In genomic region chr9:114423181-114423580, GRCh38 we compare ENCODE assay signal across 23 cellular contexts.
"Had no signal": no experiment of that assay in that cellular context is flagged by ENCODE, and none has a peak within 500 bp of the region (broad histone marks: within the 10 kb centered on the region; RNA-seq: fewer than 3 reads in every experiment).

No MANE protein-coding gene starts in this region.

- H3K4me2 ChIP-seq: smooth muscle cell had no signal

- H3K4me3 Mint-ChIP-seq: memory B cell; mesothelial cell of epicardium; naive B cell; natural killer cell treated with Interleukin-12 subunit alpha and Interleukin-12 subunit beta and Interleukin-15 and Interleukin-18, amount 100 ng/mL, for 72 hours; neural crest cell; stimulated activated effector memory CD8-positive, alpha-beta T cell treated with anti-CD3 and anti-CD28 coated beads, Interleukin-12 subunit alpha, Interleukin-12 subunit beta, amount 100 ng/mL, for 72 hours had no signal

- H3K36me3 ChIP-seq: right lobe of liver, thyroid gland had no signal

- H3K27ac ChIP-seq: coronary artery, parathyroid adenoma, right lobe of liver, stomach, thyroid gland had no signal

- H3K9me3 Mint-ChIP-seq: memory B cell; mesothelial cell of epicardium; natural killer cell treated with Interleukin-12 subunit alpha and Interleukin-12 subunit beta and Interleukin-15 and Interleukin-18, amount 100 ng/mL, for 72 hours; neural crest cell; stimulated activated effector memory CD8-positive, alpha-beta T cell treated with anti-CD3 and anti-CD28 coated beads, Interleukin-12 subunit alpha, Interleukin-12 subunit beta, amount 100 ng/mL, for 72 hours had no signal

- ATAC-seq: left ventricle myocardium superior; mucosa of descending colon; natural killer cell treated with Interleukin-12 subunit alpha and Interleukin-12 subunit beta and Interleukin-15 and Interleukin-18, amount 100 ng/mL, for 72 hours; right lobe of liver; stimulated activated effector memory CD8-positive, alpha-beta T cell treated with anti-CD3 and anti-CD28 coated beads, Interleukin-12 subunit alpha, Interleukin-12 subunit beta, amount 100 ng/mL, for 72 hours had no signal

- H3K36me3 Mint-ChIP-seq: naive B cell; natural killer cell treated with Interleukin-12 subunit alpha and Interleukin-12 subunit beta and Interleukin-15 and Interleukin-18, amount 100 ng/mL, for 72 hours had no signal

- H3K27me3 ChIP-seq: right lobe of liver, stomach, thyroid gland had no signal

- H3K4me1 Mint-ChIP-seq: memory B cell, mesothelial cell of epicardium, naive B cell, neural crest cell had no signal

- H3K9me3 ChIP-seq: mucosa of descending colon, right lobe of liver, stomach, thyroid gland had no signal

- H3K27me3 Mint-ChIP-seq: memory B cell; natural killer cell treated with Interleukin-12 subunit alpha and Interleukin-12 subunit beta and Interleukin-15 and Interleukin-18, amount 100 ng/mL, for 72 hours; progenitor cell of endocrine pancreas had no signal

- H2AFZ ChIP-seq: parathyroid adenoma had no signal

- DNase-seq: dermis blood vessel endothelial cell; effector memory CD4-positive, alpha-beta T cell; erythroblast; left ventricle myocardium superior; mucosa of descending colon; naive B cell; stimulated activated CD4-positive, alpha-beta T cell treated with anti-CD3 and anti-CD28 coated beads, Interleukin-2, amount 100 ng/mL, for 24 hours; stimulated activated CD4-positive, alpha-beta T cell treated with anti-CD3 and anti-CD28 coated beads, Interleukin-4, amount 100 ng/mL, for 24 hours; stimulated activated naive CD4-positive, alpha-beta T cell treated with Interleukin-2 at 50 U/mL for 16 hours; stomach; thyroid gland; trophoblast cell had no signal

- H3K4me3 ChIP-seq: coronary artery, lung, mucosa of descending colon, right lobe of liver, smooth muscle cell, stomach, thyroid gland had no signal

- H3K27ac Mint-ChIP-seq: memory B cell; mesothelial cell of epicardium; natural killer cell treated with Interleukin-12 subunit alpha and Interleukin-12 subunit beta and Interleukin-15 and Interleukin-18, amount 100 ng/mL, for 72 hours; progenitor cell of endocrine pancreas; stimulated activated effector memory CD8-positive, alpha-beta T cell treated with anti-CD3 and anti-CD28 coated beads, Interleukin-12 subunit alpha, Interleukin-12 subunit beta, amount 100 ng/mL, for 72 hours had no signal

- H3K4me1 ChIP-seq: parathyroid adenoma, right lobe of liver, stomach, thyroid gland had no signal

- H3K9ac ChIP-seq: parathyroid adenoma had no signal
